In genomic region chr4:72604324-72604723, GRCh38 we compare ENCODE assay signal across 1 cellular context.
A peak's percentile ranks its signal among the peaks of the same experiment; 100 is the strongest.
TF ChIP-seq lines count a peak whose summit lies in the region.

No MANE protein-coding gene starts in this region.

TF ChIP-seq in K562, 482 proteins besides CTCF, POLR2A, EP300 and RAD21:
- no peak for TF ChIP-seq AFF1 (IDR thresholded peaks at IDR 0.05; ENCODE audit: low read depth in 1 of 2, partially characterized antibody in 2 of 2)
- peak; percentile 75 for TF ChIP-seq NFIC (IDR thresholded peaks at IDR 0.05)
